ENCODE assay signal across 26 cellular contexts in genomic region chr15:78550815-78551214, GRCh38. TPM values are rescaled to one million over a fixed set of nuclear protein-coding genes. Genes with fewer than 3 reads are reported as not detected.
"Had no signal": no experiment of that assay in that cellular context is flagged by ENCODE, and none has a peak within 500 bp of the region (broad histone marks: within the 10 kb centered on the region; RNA-seq: fewer than 3 reads in every experiment).

No MANE protein-coding gene starts in this region.

- H3K27ac Mint-ChIP-seq: mesothelial cell of epicardium; stimulated activated effector memory CD8-positive, alpha-beta T cell treated with anti-CD3 and anti-CD28 coated beads, Interleukin-12 subunit alpha, Interleukin-12 subunit beta, amount 100 ng/mL, for 72 hours; stimulated activated naive CD8-positive, alpha-beta T cell treated with anti-CD3 and anti-CD28 coated beads, Interleukin-15, Interleukin-2, amounts not matched to agents 100 ng/mL and 50 ng/mL, for 24 hours; type B pancreatic cell had no signal

- H3K4me3 Mint-ChIP-seq: mesothelial cell of epicardium; naive B cell; natural killer cell; stimulated activated effector memory CD8-positive, alpha-beta T cell treated with anti-CD3 and anti-CD28 coated beads, Interleukin-12 subunit alpha, Interleukin-12 subunit beta, amount 100 ng/mL, for 72 hours; stimulated activated naive CD8-positive, alpha-beta T cell treated with anti-CD3 and anti-CD28 coated beads, Interleukin-15, Interleukin-2, amounts not matched to agents 100 ng/mL and 50 ng/mL, for 24 hours; type B pancreatic cell had no signal

- H3K4me3 ChIP-seq: hepatocyte, left ventricle myocardium inferior, lung, pancreas, prostate gland, sigmoid colon, spleen, suprapubic skin, thoracic aorta, tibial artery, uterus had no signal

- H3K79me2 ChIP-seq: hepatocyte had no signal

- H3K27me3 Mint-ChIP-seq: naive B cell; stimulated activated naive CD8-positive, alpha-beta T cell treated with anti-CD3 and anti-CD28 coated beads, Interleukin-15, Interleukin-2, amounts not matched to agents 100 ng/mL and 50 ng/mL, for 24 hours had no signal

- H3K4me2 ChIP-seq: hepatocyte had no signal

- H3K27me3 ChIP-seq: hepatocyte, pancreas, sigmoid colon, spleen, suprapubic skin, tibial artery, uterus had no signal

- FAIRE-seq: pancreas, small intestine had no signal

- H3K27ac ChIP-seq: hepatocyte, left ventricle myocardium inferior, pancreas, prostate gland, sigmoid colon, spleen, suprapubic skin, thoracic aorta, tibial artery, uterus had no signal

- H3K9me3 Mint-ChIP-seq: mesothelial cell of epicardium; naive B cell; natural killer cell; stimulated activated effector memory CD8-positive, alpha-beta T cell treated with anti-CD3 and anti-CD28 coated beads, Interleukin-12 subunit alpha, Interleukin-12 subunit beta, amount 100 ng/mL, for 72 hours; stimulated activated naive CD8-positive, alpha-beta T cell treated with anti-CD3 and anti-CD28 coated beads, Interleukin-15, Interleukin-2, amounts not matched to agents 100 ng/mL and 50 ng/mL, for 24 hours; type B pancreatic cell had no signal

- DNase-seq: islet precursor cell; left ventricle myocardium inferior; naive B cell; natural killer cell; nucleus accumbens; pancreas; posterior cingulate gyrus; retina; right cardiac atrium; sigmoid colon; small intestine; spleen; stimulated activated CD4-positive, alpha-beta T cell treated with anti-CD3 and anti-CD28 coated beads, Interleukin-4, amount 100 ng/mL, for 24 hours; stimulated activated naive CD4-positive, alpha-beta T cell; tibial artery; uterus had no signal

- H3K9me3 ChIP-seq: left ventricle myocardium inferior, pancreas, prostate gland, sigmoid colon, spleen, suprapubic skin, thoracic aorta, tibial artery, uterus had no signal

- H3K4me1 Mint-ChIP-seq: mesothelial cell of epicardium; natural killer cell; stimulated activated effector memory CD8-positive, alpha-beta T cell treated with anti-CD3 and anti-CD28 coated beads, Interleukin-12 subunit alpha, Interleukin-12 subunit beta, amount 100 ng/mL, for 72 hours had no signal

- H3K4me1 ChIP-seq: left ventricle myocardium inferior, sigmoid colon, suprapubic skin, tibial artery, uterus had no signal

- H2AFZ ChIP-seq: hepatocyte had no signal

- ATAC-seq: natural killer cell; pancreas; right cardiac atrium; stimulated activated effector memory CD8-positive, alpha-beta T cell treated with anti-CD3 and anti-CD28 coated beads, Interleukin-12 subunit alpha, Interleukin-12 subunit beta, amount 100 ng/mL, for 72 hours had no signal

- H3K36me3 ChIP-seq: uterus had no signal

RNA-seq across cellular contexts. Expression of gene HYKK, which starts 43.4 kb away (rescaled TPM):
- polyA plus RNA-seq: neural cell had no signal
